In the genomic region with DNA sequence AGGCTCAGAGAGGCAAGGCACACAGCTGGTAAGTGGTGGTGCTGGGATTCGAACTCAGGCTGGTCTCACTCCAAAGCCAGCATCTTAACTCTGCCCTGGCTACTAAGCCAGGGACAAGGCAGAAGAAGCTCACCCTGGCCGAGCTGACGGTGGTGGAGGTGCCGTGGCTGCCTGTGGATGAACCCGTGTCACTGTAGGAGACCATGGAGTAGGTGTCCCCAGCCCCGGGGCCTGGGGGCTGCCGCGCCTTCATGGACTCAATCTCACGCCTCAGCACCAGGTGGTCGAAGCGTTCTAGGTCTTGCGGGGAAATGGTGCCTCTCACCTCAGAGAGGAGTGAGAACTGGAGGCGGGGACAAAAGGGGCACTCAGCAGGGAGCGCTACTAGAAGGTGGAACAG, we compare ENCODE assay signal across 24 cellular contexts.
"Had no signal": no experiment of that assay in that cellular context is flagged by ENCODE, and none has a peak within 500 bp of the region (broad histone marks: within the 10 kb centered on the region; RNA-seq: fewer than 3 reads in every experiment).

No MANE protein-coding gene starts in this region.

- H2AFZ ChIP-seq: hepatocyte, neural progenitor cell had no signal

- H3K27ac ChIP-seq: gastrocnemius medialis, hepatocyte, neural progenitor cell, prostate gland, right atrium auricular region, testis, tibial artery had no signal

- H3K4me1 Mint-ChIP-seq: nephron; stimulated activated memory B cell treated with anti-CD40 and anti-IgM and Interleukin-4, amounts not matched to agents 10 μg/mL and 1 μg/mL and 100 μg/mL, for 72 hours had no signal

- H3K36me3 Mint-ChIP-seq: naive thymus-derived CD4-positive, alpha-beta T cell; type B pancreatic cell had no signal

- ATAC-seq: gastrocnemius medialis; left lobe of liver; naive thymus-derived CD4-positive, alpha-beta T cell; sciatic nerve; stimulated activated memory B cell treated with anti-CD40 and anti-IgM and Interleukin-4, amounts not matched to agents 10 μg/mL and 1 μg/mL and 100 μg/mL, for 72 hours; stimulated activated naive CD8-positive, alpha-beta T cell treated with anti-CD3 and anti-CD28 coated beads, Interleukin-15, Interleukin-2, amounts not matched to agents 100 U/mL and 50 U/mL, for 24 hours had no signal

- H3K9ac ChIP-seq: neural progenitor cell had no signal

- FAIRE-seq: kidney, urothelium cell line had no signal

- H3K27ac Mint-ChIP-seq: nephron; neural progenitor cell; stimulated activated memory B cell treated with anti-CD40 and anti-IgM and Interleukin-4, amounts not matched to agents 10 μg/mL and 1 μg/mL and 100 μg/mL, for 72 hours; type B pancreatic cell had no signal

- H3K4me3 Mint-ChIP-seq: naive thymus-derived CD4-positive, alpha-beta T cell; nephron; neural progenitor cell; stimulated activated memory B cell treated with anti-CD40 and anti-IgM and Interleukin-4, amounts not matched to agents 10 μg/mL and 1 μg/mL and 100 μg/mL, for 72 hours; type B pancreatic cell had no signal

- H3K27me3 ChIP-seq: gastrocnemius medialis, hepatocyte, neural progenitor cell, right atrium auricular region, testis had no signal

- H3K79me2 ChIP-seq: hepatocyte had no signal

- H3K4me1 ChIP-seq: gastrocnemius medialis, neural progenitor cell, prostate gland, right atrium auricular region, testis, tibial artery had no signal

- H3K4me2 ChIP-seq: hepatocyte, neural progenitor cell had no signal

- H3K4me3 ChIP-seq: gastrocnemius medialis, hepatocyte, neural progenitor cell, prostate gland, right atrium auricular region, testis, tibial artery had no signal

- DNase-seq: cortex of kidney; foreskin fibroblast; gastrocnemius medialis; head of caudate nucleus; mesendoderm; midbrain; naive thymus-derived CD4-positive, alpha-beta T cell; nucleus accumbens; stimulated activated CD4-positive, alpha-beta T cell treated with anti-CD3 and anti-CD28 coated beads, Interleukin-4, amount 100 ng/mL, for 4 hours; stimulated activated naive CD8-positive, alpha-beta T cell treated with anti-CD3 and anti-CD28 coated beads, Interleukin-15, Interleukin-2, amounts not matched to agents 100 U/mL and 50 U/mL, for 24 hours; substantia nigra; testis; tibial artery had no signal

- H3K9me3 Mint-ChIP-seq: naive thymus-derived CD4-positive, alpha-beta T cell; nephron; neural progenitor cell; stimulated activated memory B cell treated with anti-CD40 and anti-IgM and Interleukin-4, amounts not matched to agents 10 μg/mL and 1 μg/mL and 100 μg/mL, for 72 hours; type B pancreatic cell had no signal

- H3K36me3 ChIP-seq: gastrocnemius medialis, neural progenitor cell, prostate gland, right atrium auricular region, tibial artery had no signal

- H3K27me3 Mint-ChIP-seq: stimulated activated memory B cell treated with anti-CD40 and anti-IgM and Interleukin-4, amounts not matched to agents 10 μg/mL and 1 μg/mL and 100 μg/mL, for 72 hours; type B pancreatic cell had no signal

- H3K9me3 ChIP-seq: gastrocnemius medialis, prostate gland, right atrium auricular region, testis, tibial artery had no signal
